8 cellular contexts compared by ENCODE assay signal in the genomic region with DNA sequence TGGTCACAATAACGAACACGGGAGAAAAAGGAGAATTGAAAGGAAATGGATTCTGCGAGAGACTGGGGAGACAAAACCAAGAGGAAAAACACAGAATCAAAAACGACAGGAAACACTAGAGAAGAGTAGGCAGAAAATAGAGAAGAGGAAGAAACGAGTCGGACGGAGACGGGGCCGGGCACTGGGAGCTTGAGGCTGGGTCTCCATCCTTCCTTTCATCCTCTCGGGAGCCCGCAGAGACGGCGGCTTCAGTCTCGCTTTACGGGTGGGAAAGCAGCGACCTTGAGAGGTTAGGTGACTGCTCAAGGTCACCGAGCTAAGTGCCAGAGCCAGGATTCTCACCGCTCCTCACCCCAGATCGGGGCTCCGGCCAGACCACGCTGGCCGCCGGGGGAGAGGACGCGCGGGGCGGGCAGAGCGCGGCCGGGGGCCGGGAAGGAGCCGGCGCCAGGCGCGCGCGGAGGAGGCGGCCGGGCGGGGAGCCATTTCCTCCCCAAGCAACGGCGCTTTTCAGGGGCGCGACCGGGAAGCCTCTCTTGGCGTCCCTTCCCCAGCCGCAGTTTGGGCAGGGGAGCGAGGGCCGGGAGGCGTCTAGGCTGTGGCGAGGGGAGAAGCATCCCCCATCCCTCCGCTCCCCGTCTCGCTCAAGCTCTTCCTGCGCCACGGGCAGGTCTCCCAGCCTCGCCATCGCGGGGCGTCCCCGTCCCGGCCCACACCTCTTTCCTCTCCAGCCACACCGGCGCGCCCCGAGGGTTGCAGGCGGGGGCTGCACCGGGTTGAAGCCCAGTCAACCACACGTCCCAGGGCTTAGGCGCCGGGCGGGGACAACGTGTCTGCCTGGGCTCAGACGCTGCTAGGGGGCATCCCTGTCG. TPM values are rescaled to one million over a fixed set of nuclear protein-coding genes. Genes with fewer than 3 reads are reported as not detected.
A peak's percentile ranks its signal among the peaks of the same experiment; 100 is the strongest.
DNase-seq lines count a peak whose midpoint lies in the region; ATAC-seq, FAIRE-seq and TF ChIP-seq lines count a peak whose summit lies in the region.

No MANE protein-coding gene starts in this region.

- POLR2A ChIA-PET in IMR-90 (lab: Charles Lee; ENCODE audit: unreplicated experiment) = no interaction called here
- POLR2A ChIA-PET in HepG2 (lab: Yijun Ruan, JAX) = no interaction called here

- H3K79me2 ChIP-seq in HepG2 (ENCODE audit: insufficient read depth, low read length) = no peaks in the 10 kb centered on the region

- ATAC-seq in GM21447 (IDR thresholded peaks at IDR 0.05; ENCODE audit: unreplicated experiment) (peak; percentile 62), IMR-90 (ENCODE audit: low read depth) (peak; percentile 80), HepG2 (peak; percentile 89)

- H3K9me3 ChIP-seq in IMR-90 (ENCODE audit: control insufficient read depth, insufficient read depth, low read length) (no peaks in the 10 kb centered on the region), WERI-Rb-1 (ENCODE audit: severe bottlenecking) (no peaks in the 10 kb centered on the region), colonic mucosa (no peaks in the 10 kb centered on the region), HepG2 (ENCODE audit: low read length) (no peaks in the 10 kb centered on the region)

- H4K91ac ChIP-seq in IMR-90 (ENCODE audit: insufficient read depth, low read depth, low read length) = no peak overlapping the region

- H4K8ac ChIP-seq in IMR-90 (ENCODE audit: low read depth in 2 of 2, low read length in 2 of 2) = no peak overlapping the region

- TF ChIP-seq EP300 in HepG2 (IDR thresholded peaks at IDR 0.05; ENCODE audit: low read depth in 2 of 2, low read length in 2 of 2) (no peak), HepG2 (CRISPR knock-in tag; IDR thresholded peaks at IDR 0.05; ENCODE audit: borderline replicate concordance) (no peak)

- BruUV-seq in IMR-90 (replicated peaks; lab: Mats Ljungman, UMichigan) = no TSS peak
- BruUV-seq in HepG2 (replicated peaks; lab: Mats Ljungman, UMichigan) = no TSS peak

- no peak overlapping the region for H2AK5ac ChIP-seq in IMR-90 (ENCODE audit: low read depth, low read length)

- no peak overlapping the region for H4K5ac ChIP-seq in IMR-90 (ENCODE audit: low read depth, low read length)

- no peaks in the 10 kb centered on the region for H3K79me1 ChIP-seq in IMR-90 (ENCODE audit: low read depth in 1 of 2, low read length in 2 of 2)

- no peak overlapping the region for H2AK9ac ChIP-seq in IMR-90 (replicated peaks; ENCODE audit: low read depth, low read length, poor library complexity)

- no peak overlapping the region for H3K9ac ChIP-seq in IMR-90 (ENCODE audit: low read depth, low read length)
- H3K9ac ChIP-seq in colonic mucosa (ENCODE audit: low read depth in 2 of 2, low read length in 2 of 2) = peak overlapping the region in 1 of 2 donors; percentile 30
- no peak overlapping the region for H3K9ac ChIP-seq in HepG2 (ENCODE audit: insufficient read depth, low read depth, low read length)

- no peak overlapping the region for H2BK15ac ChIP-seq in IMR-90 (ENCODE audit: low read depth, low read length)

- H3K4me1 ChIP-seq in IMR-90 (ENCODE audit: control insufficient read depth, insufficient read depth, low read length) (peaks cover 5% of the 10 kb centered on the region), colonic mucosa (no peaks in the 10 kb centered on the region), HepG2 (ENCODE audit: insufficient read depth, low read length) (0 out of 2 replicates have a peak, but pooled peaks cover 7% of the 10 kb centered on the region)

- H4K20me1 ChIP-seq in IMR-90 (ENCODE audit: insufficient read depth, low read length) (no peaks in the 10 kb centered on the region), HepG2 (ENCODE audit: insufficient read depth, low read length) (no peaks in the 10 kb centered on the region)

- H2BK20ac ChIP-seq in IMR-90 (ENCODE audit: low read depth, low read length) = no peak overlapping the region

- no peaks in the 10 kb centered on the region for H3K9me1 ChIP-seq in IMR-90 (ENCODE audit: insufficient read depth, low read length)

- H3K36me3 ChIP-seq in IMR-90 (ENCODE audit: control insufficient read depth, insufficient read depth, low read length) = no peaks in the 10 kb centered on the region
- no peaks in the 10 kb centered on the region for H3K36me3 ChIP-seq in WERI-Rb-1
- no peaks in the 10 kb centered on the region for H3K36me3 ChIP-seq in colonic mucosa
- no peaks in the 10 kb centered on the region for H3K36me3 ChIP-seq in HepG2 (replicated peaks in 1 of 2; ENCODE audit: control insufficient read depth in 1 of 2, insufficient read depth in 2 of 2, low read length in 2 of 2)

- in situ Hi-C loops in IMR-90 (cut with MboI; ENCODE audit: low sequenced_read_pairs) = no loop called here
- in situ Hi-C loops in HepG2 (cut with HindIII; ENCODE audit: extremely low pct_ligation_motif_present, low pct_unique_long_range_greater_than_20kb) = no loop called here

- CTCF ChIA-PET in IMR-90 (lab: Yijun Ruan, JAX) (no interaction called here), HepG2 (lab: Yijun Ruan, JAX; ENCODE audit: low intra/inter-chr PET ratio, low total read pairs) (no interaction called here)

- TF ChIP-seq RAD21 in IMR-90 (IDR thresholded peaks at IDR 0.05; ENCODE audit: low read length) (no peak), HepG2 (CRISPR knock-in tag; IDR thresholded peaks at IDR 0.05) (no peak)

- H3K18ac ChIP-seq in IMR-90 (ENCODE audit: low read depth, low read length) = no peak overlapping the region

- no peak overlapping the region for H3K14ac ChIP-seq in IMR-90 (replicated peaks; ENCODE audit: low read depth, low read length)

- H3K4me2 ChIP-seq in IMR-90 (ENCODE audit: low read depth, low read length) = peak overlapping the region; percentile 93
- peak overlapping the region; percentile 82 for H3K4me2 ChIP-seq in HepG2 (ENCODE audit: low read depth, low read length)

- dilution Hi-C loops in IMR-90 (cut with HindIII; ENCODE audit: low sequenced_read_pairs, unreplicated experiment) = no loop called here

- WGBS in IMR-90 (ENCODE audit: extremely low coverage in 2 of 2, insufficient read length in 1 of 2), 2 experiments = 1% methylated on average over 27 of the region's 75 CpGs; no CpG with 5 or more reads in 1 of the 2 experiments
- 8% methylated on average over 21 of the region's 75 CpGs for WGBS in HepG2 (ENCODE audit: low lambda C conversion rate)

- peak overlapping the region; percentile 68 for H3K4me3 ChIP-seq in IMR-90 (ENCODE audit: insufficient read depth, low read depth, low read length)
- peak overlapping the region; percentile 60 for H3K4me3 ChIP-seq in WERI-Rb-1 (ENCODE audit: low read depth, low read length)
- peak overlapping the region; percentile 33 for H3K4me3 ChIP-seq in colonic mucosa
- H3K4me3 ChIP-seq in HepG2 (replicated peaks in 1 of 3; ENCODE audit: insufficient read depth in 1 of 3, low read depth in 2 of 3, low read length in 3 of 3) = peak overlapping the region; percentile 50 to 66 (median 55)

- FAIRE-seq in HepG2 (lab: Jason Lieb, UNC) = no peak

- TF ChIP-seq CTCF in IMR-90 (conservative IDR thresholded peaks at IDR 0.05; ENCODE audit: low read depth, low read length) = no peak
- no peak; the same call in 1 of the 2 replicates for TF ChIP-seq CTCF in WERI-Rb-1 (IDR thresholded peaks at IDR 0.05; ENCODE audit: low read depth, low read length)
- no peak for TF ChIP-seq CTCF in colonic mucosa (IDR thresholded peaks at IDR 0.05)
- no peak for TF ChIP-seq CTCF in HepG2 (CRISPR knock-in tag; IDR thresholded peaks at IDR 0.05)

- intact Hi-C loops in IMR-90 (cut with micrococcal nuclease) (no loop called here), colonic mucosa (cut with DNase I) (no loop called here), HepG2 (cut with micrococcal nuclease; ENCODE audit: unreplicated experiment) (no loop called here)

- no peak overlapping the region for H2BK120ac ChIP-seq in IMR-90 (ENCODE audit: low read depth, low read length)

- H3K27me3 ChIP-seq in IMR-90 (ENCODE audit: control insufficient read depth, insufficient read depth, low read length) (peaks cover 30% of the 10 kb centered on the region), WERI-Rb-1 (ENCODE audit: insufficient read depth, low read depth, severe bottlenecking) (peaks cover 27% of the 10 kb centered on the region), colonic mucosa (peaks cover 25% of the 10 kb centered on the region), HepG2 (ENCODE audit: control insufficient read depth in 1 of 2, insufficient read depth in 2 of 2, low read length in 2 of 2) (peaks cover 2 to 32% of the 10 kb centered on the region in 2 experiments; a peak in 4 of 5 replicates)

- H2AFZ ChIP-seq in IMR-90 (replicated peaks; ENCODE audit: low read length, poor library complexity) (peak overlapping the region; percentile 90), HepG2 (ENCODE audit: low read length) (no peak overlapping the region)

- DNase-seq in EH (ENCODE audit: low read depth) (peak; percentile 20), IMR-90 (peak; percentile 4), WERI-Rb-1 (peak; percentile 34), colonic mucosa (no peak), HepG2 (ENCODE audit: low spot score) (no peak), T-helper 9 cell (no peak)
- peak; percentile 12 to 30 for DNase-seq in stimulated activated CD4-positive, alpha-beta T cell treated with anti-CD3 and anti-CD28 coated beads, Interleukin-4, amount 100 ng/mL, for 4 hours

- no peak overlapping the region for H3K27ac ChIP-seq in IMR-90 (ENCODE audit: insufficient read depth, low read length)
- H3K27ac ChIP-seq in WERI-Rb-1 = no peak overlapping the region
- H3K27ac ChIP-seq in colonic mucosa = peak overlapping the region; percentile 20
- H3K27ac ChIP-seq in HepG2 (ENCODE audit: extremely low read length, insufficient read depth, low read length) = no peak overlapping the region

- no peak overlapping the region for H3K56ac ChIP-seq in IMR-90 (ENCODE audit: extremely low read depth, insufficient read depth, low read length)

- no peak for TF ChIP-seq POLR2A in IMR-90 (IDR thresholded peaks at IDR 0.05; ENCODE audit: low read depth, low read length)
- no peak for TF ChIP-seq POLR2A in HepG2 (IDR thresholded peaks at IDR 0.05; ENCODE audit: insufficient read depth in 1 of 2, low read depth in 2 of 2, low read length in 2 of 2)

- H3K23ac ChIP-seq in IMR-90 (ENCODE audit: low read depth, low read length) = no peak overlapping the region

- no peak overlapping the region for H2BK5ac ChIP-seq in IMR-90 (ENCODE audit: low read depth, low read length, poor library complexity, severe bottlenecking)

- no peak overlapping the region for H3K4ac ChIP-seq in IMR-90 (ENCODE audit: low read depth, low read length)

RNA-seq across cellular contexts. Expression of gene MAP3K7, which starts 24.0 kb away (rescaled TPM):
- total RNA-seq in IMR-90 (2012; rRNA removed) = 29.9 and 40.8 TPM in 2 replicates
- 21.4 and 26.5 TPM in 2 replicates for polyA plus RNA-seq in IMR-90 (2012; rRNA removed)
- 5.1 and 7.8 TPM in 2 replicates for polyA plus RNA-seq in IMR-90 (2012; cell fraction: cytosol; rRNA removed)
- polyA plus RNA-seq in IMR-90 (2012; cell fraction: nucleus; rRNA removed; ENCODE audit: low replicate concordance) = 5.5 and 50.1 TPM in 2 replicates
- 10 to 100 TPM; 18.2 to 19.4 TPM for total RNA-seq in colonic mucosa
- 24.4 and 29.6 TPM in 2 replicates for total RNA-seq in HepG2 (2016; rRNA removed; fragmentation: Illumina TruSeq; extraction: Trizol)
- total RNA-seq in HepG2 (2016; cell fraction: cytosol; rRNA removed; fragmentation: Illumina TruSeq; extraction: Trizol; ENCODE audit: low read depth) = 3.9 TPM in 2 replicates
- 22.6 and 28.8 TPM in 2 replicates for total RNA-seq in HepG2 (2016; cell fraction: insoluble cytoplasmic fraction; rRNA removed; fragmentation: Illumina TruSeq; extraction: Trizol)
- 11.5 and 12.4 TPM in 2 replicates for total RNA-seq in HepG2 (2016; cell fraction: membrane; rRNA removed; fragmentation: Illumina TruSeq; extraction: Trizol)
- 36.1 and 36.5 TPM in 2 replicates for total RNA-seq in HepG2 (2016; cell fraction: nucleus; rRNA removed; fragmentation: Illumina TruSeq; extraction: Trizol)
- 22.0 and 24.1 TPM in 2 replicates for polyA plus RNA-seq in HepG2 (2011; rRNA removed)
- 8.9 and 12.7 TPM in 2 replicates for polyA plus RNA-seq in HepG2 (2011; cell fraction: cytosol; rRNA removed)
- 38.1 and 41.8 TPM in 2 replicates for polyA plus RNA-seq in HepG2 (2011; cell fraction: nucleus; rRNA removed)
- polyA plus RNA-seq in HepG2 (2012) = 13.8 and 18.7 TPM in 2 replicates
- 1.4 and 2.1 TPM in 2 replicates for polyA plus RNA-seq in HepG2 (2016; cell fraction: cytosol; fragmentation: Illumina TruSeq; extraction: Trizol; ENCODE audit: low read depth)
- polyA plus RNA-seq in HepG2 (2016; cell fraction: insoluble cytoplasmic fraction; fragmentation: Illumina TruSeq; extraction: Trizol; ENCODE audit: low read depth) = 30.8 and 32.7 TPM in 2 replicates
- 6.8 and 6.9 TPM in 2 replicates for polyA plus RNA-seq in HepG2 (2016; cell fraction: membrane; fragmentation: Illumina TruSeq; extraction: Trizol; ENCODE audit: low read depth)
- polyA plus RNA-seq in HepG2 (2016; cell fraction: nucleus; fragmentation: Illumina TruSeq; extraction: Trizol; ENCODE audit: insufficient read depth, low read depth) = 46.8 and 49.3 TPM in 2 replicates
- 13.7 and 18.2 TPM in 2 replicates for polyA minus RNA-seq in HepG2 (2011; rRNA and poly(A)+ RNA removed; ENCODE audit: low replicate concordance)
- 10.4 and 10.6 TPM in 2 replicates for polyA minus RNA-seq in HepG2 (2011; cell fraction: cytosol; rRNA and poly(A)+ RNA removed)
- 81.5 and 83.7 TPM in 2 replicates for polyA minus RNA-seq in HepG2 (2011; cell fraction: nucleus; rRNA and poly(A)+ RNA removed)

Comparison
In these comparisons a context has a peak if more than half of its experiments do, and no peak if none do; other contexts are left out.
1. DNase-seq: peak in EH (single experiment), IMR-90 (single experiment), WERI-Rb-1 (single experiment) and stimulated activated CD4-positive, alpha-beta T cell treated with anti-CD3 and anti-CD28 coated beads, Interleukin-4, amount 100 ng/mL, for 4 hours (2 of 2); none in colonic mucosa (single experiment), HepG2 (single experiment) and T-helper 9 cell (single experiment).
2. Peak in every context shown above with its lines, with median percentiles within 50 percentile points of each other: ATAC-seq and H3K4me3 ChIP-seq.